In genomic region chr5:95715799-95716461, GRCh38 we compare ENCODE assay signal across 9 cellular contexts. TPM values are rescaled to one million over a fixed set of nuclear protein-coding genes. Genes with fewer than 3 reads are reported as not detected.
DNase-seq lines count a peak whose midpoint lies in the region; ATAC-seq and TF ChIP-seq lines count a peak whose summit lies in the region.
"Had no signal": no experiment of that assay in that cellular context is flagged by ENCODE, and none has a peak within 500 bp of the region (broad histone marks: within the 10 kb centered on the region; RNA-seq: fewer than 3 reads in every experiment).

No MANE protein-coding gene starts in this region.

- H3K27ac Mint-ChIP-seq in activated CD8-positive, alpha-beta T cell treated with anti-CD3 and anti-CD28 coated beads for 36 hours, result peak overlapping the region; percentile 26
- H3K27ac Mint-ChIP-seq in activated CD8-positive, alpha-beta T cell treated with anti-CD3 and anti-CD28 coated beads, Interleukin-2, amount 10 ng/mL, durations not matched to agents 7 days and 5 days, result no peak overlapping the region

- no peak for TF ChIP-seq CTCF in activated CD8-positive, alpha-beta T cell treated with anti-CD3 and anti-CD28 coated beads for 36 hours (IDR thresholded peaks at IDR 0.05)
- TF ChIP-seq CTCF in cardiac fibroblast (IDR thresholded peaks at IDR 0.05; ENCODE audit: low read depth, low read length), result no peak

- DNase-seq in activated CD8-positive, alpha-beta T cell treated with anti-CD3 and anti-CD28 coated beads for 36 hours, result peak; percentile 44
- no peak for DNase-seq in activated CD8-positive, alpha-beta T cell treated with anti-CD3 and anti-CD28 coated beads, Interleukin-2, amount 10 ng/mL, durations not matched to agents 7 days and 5 days
- peak; percentile 61 for DNase-seq in HPDE6-E6E7 (ENCODE audit: extremely low spot score)
- DNase-seq in cardiac fibroblast (ENCODE audit: low read depth in 2 of 2), result peak; percentile 80 to 91
- peak; percentile 59 for DNase-seq in skeletal muscle cell (ENCODE audit: low read depth)
- no peak for DNase-seq in dedifferentiated amniotic fluid mesenchymal stem cell (ENCODE audit: extremely low spot score)
- DNase-seq: right cardiac atrium had no signal

- no peaks in the 10 kb centered on the region for H3K36me3 Mint-ChIP-seq in activated CD8-positive, alpha-beta T cell treated with anti-CD3 and anti-CD28 coated beads for 36 hours (ENCODE audit: low read depth)
- H3K36me3 Mint-ChIP-seq in activated CD8-positive, alpha-beta T cell treated with anti-CD3 and anti-CD28 coated beads, Interleukin-2, amount 10 ng/mL, durations not matched to agents 7 days and 5 days (ENCODE audit: low read depth), result no peaks in the 10 kb centered on the region

- H3K4me3 Mint-ChIP-seq in activated CD8-positive, alpha-beta T cell treated with anti-CD3 and anti-CD28 coated beads for 36 hours, result no peak overlapping the region
- no peak overlapping the region for H3K4me3 Mint-ChIP-seq in activated CD8-positive, alpha-beta T cell treated with anti-CD3 and anti-CD28 coated beads, Interleukin-2, amount 10 ng/mL, durations not matched to agents 7 days and 5 days

- POLR2A ChIA-PET in activated CD8-positive, alpha-beta T cell treated with anti-CD3 and anti-CD28 coated beads for 36 hours (lab: Charles Lee), result no interaction called here
- POLR2A ChIA-PET in activated CD8-positive, alpha-beta T cell treated with anti-CD3 and anti-CD28 coated beads, Interleukin-2, amount 10 ng/mL, durations not matched to agents 7 days and 5 days (lab: Charles Lee), result interaction anchor here (2.3 kb wide), 1 partner anchor 15 kb away, joined by 5 read pairs; the partner anchor contains the start of gene RHOBTB3

- intact Hi-C loops in activated CD8-positive, alpha-beta T cell treated with anti-CD3 and anti-CD28 coated beads for 36 hours (cut with micrococcal nuclease), result loop anchor here (5.0 kb wide), 1 partner anchor 126 kb away; no protein-coding TSS in a partner anchor

- peaks cover 22% of the 10 kb centered on the region for H3K4me1 Mint-ChIP-seq in activated CD8-positive, alpha-beta T cell treated with anti-CD3 and anti-CD28 coated beads for 36 hours (ENCODE audit: low read depth)
- H3K4me1 Mint-ChIP-seq in activated CD8-positive, alpha-beta T cell treated with anti-CD3 and anti-CD28 coated beads, Interleukin-2, amount 10 ng/mL, durations not matched to agents 7 days and 5 days (ENCODE audit: low read depth), result peaks cover 10% of the 10 kb centered on the region

- ATAC-seq in activated CD8-positive, alpha-beta T cell treated with anti-CD3 and anti-CD28 coated beads for 36 hours, result peak; percentile 55
- no peak for ATAC-seq in activated CD8-positive, alpha-beta T cell treated with anti-CD3 and anti-CD28 coated beads, Interleukin-2, amount 10 ng/mL, durations not matched to agents 7 days and 5 days
- ATAC-seq in HG03139 (IDR thresholded peaks at IDR 0.05; ENCODE audit: unreplicated experiment) (no peak), HG02588 (IDR thresholded peaks at IDR 0.05; ENCODE audit: unreplicated experiment) (no peak)
- ATAC-seq: right cardiac atrium had no signal

- CTCF ChIA-PET in activated CD8-positive, alpha-beta T cell treated with anti-CD3 and anti-CD28 coated beads for 36 hours (lab: Charles Lee), result interaction anchor here (1.0 kb wide), 2 partner anchors 21 to 33 kb away, joined by 3 read pairs; no protein-coding TSS in a partner anchor
- CTCF ChIA-PET in activated CD8-positive, alpha-beta T cell treated with anti-CD3 and anti-CD28 coated beads, Interleukin-2, amount 10 ng/mL, durations not matched to agents 7 days and 5 days (lab: Charles Lee), result interaction anchor here (0.6 kb wide), 1 partner anchor 105 kb away, joined by 3 read pairs; no protein-coding TSS in a partner anchor

- H3K4me3 ChIP-seq in cardiac fibroblast (replicated peaks in 1 of 2; ENCODE audit: low read depth in 2 of 2, low read length in 2 of 2) (no peak overlapping the region), skeletal muscle cell (ENCODE audit: low read depth, low read length) (no peak overlapping the region)

- peaks cover 4% of the 10 kb centered on the region for H3K27me3 Mint-ChIP-seq in activated CD8-positive, alpha-beta T cell treated with anti-CD3 and anti-CD28 coated beads for 36 hours
- H3K27me3 Mint-ChIP-seq in activated CD8-positive, alpha-beta T cell treated with anti-CD3 and anti-CD28 coated beads, Interleukin-2, amount 10 ng/mL, durations not matched to agents 7 days and 5 days (ENCODE audit: low read depth), result peaks cover 6% of the 10 kb centered on the region

- no peaks in the 10 kb centered on the region for H3K9me3 Mint-ChIP-seq in activated CD8-positive, alpha-beta T cell treated with anti-CD3 and anti-CD28 coated beads for 36 hours
- H3K9me3 Mint-ChIP-seq in activated CD8-positive, alpha-beta T cell treated with anti-CD3 and anti-CD28 coated beads, Interleukin-2, amount 10 ng/mL, durations not matched to agents 7 days and 5 days (ENCODE audit: insufficient read depth), result no peaks in the 10 kb centered on the region

RNA-seq across cellular contexts. Expression of gene RHOBTB3, which starts 15.2 kb away (rescaled TPM):
- total RNA-seq in activated CD8-positive, alpha-beta T cell treated with anti-CD3 and anti-CD28 coated beads for 36 hours, result 1 to 10 TPM in 1 of 2 experiments, under 1 TPM in 1; 0.50 to 1.1 TPM
- total RNA-seq in activated CD8-positive, alpha-beta T cell treated with anti-CD3 and anti-CD28 coated beads, Interleukin-2, amount 10 ng/mL, durations not matched to agents 7 days and 5 days, result under 1 TPM; 0.21 to 0.32 TPM

RNA-seq across cellular contexts. Expression of gene SPATA9, which starts 33.1 kb away (rescaled TPM):
- not detected for total RNA-seq in activated CD8-positive, alpha-beta T cell treated with anti-CD3 and anti-CD28 coated beads for 36 hours
- total RNA-seq in activated CD8-positive, alpha-beta T cell treated with anti-CD3 and anti-CD28 coated beads, Interleukin-2, amount 10 ng/mL, durations not matched to agents 7 days and 5 days, result not detected

Comparison
In these comparisons a context has a peak if more than half of its experiments do, and no peak if none do; other contexts are left out.
1. DNase-seq: peak in activated CD8-positive, alpha-beta T cell treated with anti-CD3 and anti-CD28 coated beads for 36 hours (single experiment), HPDE6-E6E7 (single experiment), cardiac fibroblast (2 of 2) and skeletal muscle cell (single experiment); none in activated CD8-positive, alpha-beta T cell treated with anti-CD3 and anti-CD28 coated beads, Interleukin-2, amount 10 ng/mL, durations not matched to agents 7 days and 5 days (single experiment) and dedifferentiated amniotic fluid mesenchymal stem cell (single experiment).